In the genomic region with DNA sequence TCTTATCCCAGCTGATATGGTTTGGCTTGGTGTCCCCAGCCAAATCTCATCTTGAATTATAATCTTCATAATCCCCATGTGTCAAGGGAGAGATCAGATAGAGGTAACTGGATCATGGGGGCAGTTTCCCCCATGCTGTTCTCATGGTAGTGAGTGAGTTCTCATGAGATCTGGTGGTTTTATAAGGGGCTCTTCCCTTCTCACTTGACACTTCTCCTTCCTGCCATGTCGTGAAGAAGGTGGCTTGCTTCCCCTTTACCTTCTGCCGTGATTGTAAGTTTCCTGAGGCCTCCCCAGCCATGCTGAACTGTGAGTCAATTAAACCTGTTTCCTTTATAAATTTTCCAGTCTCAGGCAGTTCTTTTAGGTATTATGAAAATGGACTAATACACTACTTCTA, we compare ENCODE assay signal across 8 cellular contexts.
DNase-seq lines count a peak whose midpoint lies in the region; ATAC-seq, FAIRE-seq and TF ChIP-seq lines count a peak whose summit lies in the region.
"Not testable (repeated sequence)": the region's sequence is repeated elsewhere in the genome, so short reads cannot be mapped to it uniquely, and the experiment has no call there.

No MANE protein-coding gene starts in this region.

- not testable (repeated sequence) for H3K4me3 ChIP-seq in bronchial epithelial cell (ENCODE audit: low read depth, low read length); parathyroid adenoma (ENCODE audit: low read depth, low read length)

- CTCF ChIA-PET in activated B cell treated with CpG ODN at 0.5 μM for 24 hours (lab: Charles Lee), result not testable (repeated sequence)
- CTCF ChIA-PET in activated CD4-positive, alpha-beta memory T cell treated with anti-CD3 and anti-CD28 coated beads, Interleukin-2, amount 10 ng/mL, durations not matched to agents 7 days and 5 days (lab: Charles Lee), result interaction anchor here (1.7 to 2.0 kb wide), 2 partner anchors 11 to 18 kb away, joined by 3 to 20 read pairs; no protein-coding TSS in a partner anchor
- CTCF ChIA-PET in activated naive CD4-positive, alpha-beta T cell treated with anti-CD3 and anti-CD28 coated beads, Interleukin-2, amount 10 ng/mL, durations not matched to agents 7 days and 5 days (lab: Charles Lee), result interaction anchor here (0.6 to 2.5 kb wide), 3 partner anchors 8 to 386 kb away, joined by 3 to 13 read pairs (median 5); no protein-coding TSS in a partner anchor

- intact Hi-C loops in activated B cell treated with CpG ODN at 0.5 μM for 24 hours (cut with micrococcal nuclease), result not testable (repeated sequence)

- H3K27ac ChIP-seq in parathyroid adenoma, result peak overlapping the region; percentile 93

- not testable (repeated sequence) for ATAC-seq in activated B cell treated with CpG ODN at 0.5 μM for 24 hours (ENCODE audit: low read depth); activated T-cell treated with anti-CD3 and anti-CD28 coated beads, Interleukin-2, amount 50 U/mL, for 72 hours (replicated peaks in 1 of 2); stimulated activated naive CD8-positive, alpha-beta T cell treated with anti-CD3 and anti-CD28 coated beads, Interleukin-15, amount 100 ng/mL, for 72 hours

- not testable (repeated sequence) for H3K27me3 ChIP-seq in bronchial epithelial cell (ENCODE audit: control insufficient read depth, insufficient read depth, low read length); parathyroid adenoma (ENCODE audit: control insufficient read depth, insufficient read depth, low read length)

- H3K9ac ChIP-seq in parathyroid adenoma, result not testable (repeated sequence)

- H3K36me3 Mint-ChIP-seq in activated B cell treated with CpG ODN at 0.5 μM for 24 hours (ENCODE audit: low read depth); activated CD4-positive, alpha-beta memory T cell treated with anti-CD3 and anti-CD28 coated beads, Interleukin-2, amount 10 ng/mL, durations not matched to agents 7 days and 5 days (ENCODE audit: low read depth); activated T-cell treated with anti-CD3 and anti-CD28 coated beads, Interleukin-2, amount 50 U/mL, for 72 hours (ENCODE audit: insufficient read depth in 2 of 2); activated naive CD4-positive, alpha-beta T cell treated with anti-CD3 and anti-CD28 coated beads, Interleukin-2, amount 10 ng/mL, durations not matched to agents 7 days and 5 days: not testable (repeated sequence)

- not testable (repeated sequence) for H2AFZ ChIP-seq in parathyroid adenoma

- POLR2A ChIA-PET in activated B cell treated with CpG ODN at 0.5 μM for 24 hours (lab: Charles Lee), result not testable (repeated sequence)
- POLR2A ChIA-PET in activated CD4-positive, alpha-beta memory T cell treated with anti-CD3 and anti-CD28 coated beads, Interleukin-2, amount 10 ng/mL, durations not matched to agents 7 days and 5 days (lab: Charles Lee), result interaction anchor here (1.5 to 2.0 kb wide), 6 partner anchors 8 to 399 kb away, joined by 4 to 36 read pairs (median 12); no protein-coding TSS in a partner anchor

- H3K79me2 ChIP-seq in parathyroid adenoma, result not testable (repeated sequence)

- H3K27me3 Mint-ChIP-seq in activated B cell treated with CpG ODN at 0.5 μM for 24 hours; activated CD4-positive, alpha-beta memory T cell treated with anti-CD3 and anti-CD28 coated beads, Interleukin-2, amount 10 ng/mL, durations not matched to agents 7 days and 5 days; activated T-cell treated with anti-CD3 and anti-CD28 coated beads, Interleukin-2, amount 50 U/mL, for 72 hours (ENCODE audit: low read depth); activated naive CD4-positive, alpha-beta T cell treated with anti-CD3 and anti-CD28 coated beads, Interleukin-2, amount 10 ng/mL, durations not matched to agents 7 days and 5 days: not testable (repeated sequence)
- peaks cover 17% of the 10 kb centered on the region for H3K27me3 Mint-ChIP-seq in stimulated activated naive CD8-positive, alpha-beta T cell treated with anti-CD3 and anti-CD28 coated beads, Interleukin-15, amount 100 ng/mL, for 72 hours

- peak; percentile 18 for FAIRE-seq in bronchial epithelial cell (lab: Jason Lieb, UNC)

- H3K36me3 ChIP-seq in bronchial epithelial cell (ENCODE audit: control insufficient read depth, insufficient read depth, low read length); parathyroid adenoma (ENCODE audit: control insufficient read depth, insufficient read depth, low read length): not testable (repeated sequence)

- not testable (repeated sequence) for H3K9me3 Mint-ChIP-seq in activated B cell treated with CpG ODN at 0.5 μM for 24 hours; activated CD4-positive, alpha-beta memory T cell treated with anti-CD3 and anti-CD28 coated beads, Interleukin-2, amount 10 ng/mL, durations not matched to agents 7 days and 5 days; activated T-cell treated with anti-CD3 and anti-CD28 coated beads, Interleukin-2, amount 50 U/mL, for 72 hours; activated naive CD4-positive, alpha-beta T cell treated with anti-CD3 and anti-CD28 coated beads, Interleukin-2, amount 10 ng/mL, durations not matched to agents 7 days and 5 days; stimulated activated naive CD8-positive, alpha-beta T cell treated with anti-CD3 and anti-CD28 coated beads, Interleukin-15, amount 100 ng/mL, for 72 hours

- peak overlapping the region; percentile 8 for H3K27ac Mint-ChIP-seq in activated B cell treated with CpG ODN at 0.5 μM for 24 hours
- H3K27ac Mint-ChIP-seq in activated CD4-positive, alpha-beta memory T cell treated with anti-CD3 and anti-CD28 coated beads, Interleukin-2, amount 10 ng/mL, durations not matched to agents 7 days and 5 days, result peak overlapping the region; percentile 94
- H3K27ac Mint-ChIP-seq in activated T-cell treated with anti-CD3 and anti-CD28 coated beads, Interleukin-2, amount 50 U/mL, for 72 hours, result peak overlapping the region; percentile 98
- peak overlapping the region; percentile 96 for H3K27ac Mint-ChIP-seq in activated naive CD4-positive, alpha-beta T cell treated with anti-CD3 and anti-CD28 coated beads, Interleukin-2, amount 10 ng/mL, durations not matched to agents 7 days and 5 days
- peak overlapping the region; percentile 91 to 96 for H3K27ac Mint-ChIP-seq in stimulated activated naive CD8-positive, alpha-beta T cell treated with anti-CD3 and anti-CD28 coated beads, Interleukin-15, amount 100 ng/mL, for 72 hours

- not testable (repeated sequence) for TF ChIP-seq CTCF in activated B cell treated with CpG ODN at 0.5 μM for 24 hours (IDR thresholded peaks at IDR 0.05); bronchial epithelial cell (IDR thresholded peaks at IDR 0.05; ENCODE audit: insufficient read depth, low read length, severe bottlenecking); parathyroid adenoma (IDR thresholded peaks at IDR 0.05)

- H3K9me3 ChIP-seq in parathyroid adenoma (ENCODE audit: control insufficient read depth, low read length), result not testable (repeated sequence)

- not testable (repeated sequence) for H3K4me2 ChIP-seq in parathyroid adenoma (ENCODE audit: low read length)

- DNase-seq in NCI-H82 (lab: John Stamatoyannopoulos, UW), result peak; percentile 42
- DNase-seq in activated B cell treated with CpG ODN at 0.5 μM for 24 hours; activated CD4-positive, alpha-beta memory T cell treated with anti-CD3 and anti-CD28 coated beads, Interleukin-2, amount 10 ng/mL, durations not matched to agents 7 days and 5 days; activated T-cell treated with anti-CD3 and anti-CD28 coated beads, Interleukin-2, amount 50 U/mL, for 72 hours; activated naive CD4-positive, alpha-beta T cell treated with anti-CD3 and anti-CD28 coated beads, Interleukin-2, amount 10 ng/mL, durations not matched to agents 7 days and 5 days; bronchial epithelial cell (ENCODE audit: low read depth); stimulated activated naive CD8-positive, alpha-beta T cell treated with anti-CD3 and anti-CD28 coated beads, Interleukin-15, amount 100 ng/mL, for 72 hours: not testable (repeated sequence)

- not testable (repeated sequence) for H3K4me1 Mint-ChIP-seq in activated B cell treated with CpG ODN at 0.5 μM for 24 hours
- peaks cover 63% of the 10 kb centered on the region for H3K4me1 Mint-ChIP-seq in activated CD4-positive, alpha-beta memory T cell treated with anti-CD3 and anti-CD28 coated beads, Interleukin-2, amount 10 ng/mL, durations not matched to agents 7 days and 5 days
- H3K4me1 Mint-ChIP-seq in activated T-cell treated with anti-CD3 and anti-CD28 coated beads, Interleukin-2, amount 50 U/mL, for 72 hours (ENCODE audit: low read depth), result peaks cover 42% of the 10 kb centered on the region
- peaks cover 62% of the 10 kb centered on the region for H3K4me1 Mint-ChIP-seq in activated naive CD4-positive, alpha-beta T cell treated with anti-CD3 and anti-CD28 coated beads, Interleukin-2, amount 10 ng/mL, durations not matched to agents 7 days and 5 days
- peaks cover 42% of the 10 kb centered on the region for H3K4me1 Mint-ChIP-seq in stimulated activated naive CD8-positive, alpha-beta T cell treated with anti-CD3 and anti-CD28 coated beads, Interleukin-15, amount 100 ng/mL, for 72 hours

- H3K4me3 Mint-ChIP-seq in activated B cell treated with CpG ODN at 0.5 μM for 24 hours; activated CD4-positive, alpha-beta memory T cell treated with anti-CD3 and anti-CD28 coated beads, Interleukin-2, amount 10 ng/mL, durations not matched to agents 7 days and 5 days; activated naive CD4-positive, alpha-beta T cell treated with anti-CD3 and anti-CD28 coated beads, Interleukin-2, amount 10 ng/mL, durations not matched to agents 7 days and 5 days: not testable (repeated sequence)
- H3K4me3 Mint-ChIP-seq in activated T-cell treated with anti-CD3 and anti-CD28 coated beads, Interleukin-2, amount 50 U/mL, for 72 hours, result peak overlapping the region; percentile 72 to 82
- H3K4me3 Mint-ChIP-seq in stimulated activated naive CD8-positive, alpha-beta T cell treated with anti-CD3 and anti-CD28 coated beads, Interleukin-15, amount 100 ng/mL, for 72 hours, result peak overlapping the region; percentile 28 to 68

- H3K4me1 ChIP-seq in parathyroid adenoma, result peaks cover 33% of the 10 kb centered on the region

Comparison
In these comparisons a context has a peak if more than half of its experiments do, and no peak if none do; other contexts are left out.
1. H3K27ac Mint-ChIP-seq: peak in every context shown above with its lines; median percentile 98 in activated T-cell treated with anti-CD3 and anti-CD28 coated beads, Interleukin-2, amount 50 U/mL, for 72 hours; 96 in activated naive CD4-positive, alpha-beta T cell treated with anti-CD3 and anti-CD28 coated beads, Interleukin-2, amount 10 ng/mL, durations not matched to agents 7 days and 5 days; 94 in activated CD4-positive, alpha-beta memory T cell treated with anti-CD3 and anti-CD28 coated beads, Interleukin-2, amount 10 ng/mL, durations not matched to agents 7 days and 5 days; 94 in stimulated activated naive CD8-positive, alpha-beta T cell treated with anti-CD3 and anti-CD28 coated beads, Interleukin-15, amount 100 ng/mL, for 72 hours; 8 in activated B cell treated with CpG ODN at 0.5 μM for 24 hours.